Comparison of ENCODE assay signal across 17 cellular contexts in the genomic region with DNA sequence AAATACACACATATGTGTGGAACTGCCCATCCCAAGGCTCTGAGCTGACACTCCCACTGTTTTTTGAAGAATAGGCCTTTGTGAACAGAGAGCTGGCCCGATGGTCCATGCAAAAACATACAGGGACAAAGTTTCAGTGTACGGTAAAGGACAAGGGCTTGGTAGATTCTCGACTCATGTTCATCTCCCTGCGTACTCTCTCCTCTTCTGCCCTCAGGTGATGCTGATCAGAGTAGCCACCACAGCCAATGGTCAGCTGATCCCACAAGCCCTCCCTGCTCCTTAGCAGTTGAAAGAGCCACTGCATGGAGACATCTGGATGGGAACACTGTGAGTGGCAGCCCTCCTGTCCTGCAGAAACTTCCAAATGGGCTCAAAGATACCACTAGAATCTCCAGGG. TPM values are rescaled to one million over a fixed set of nuclear protein-coding genes. Genes with fewer than 3 reads are reported as not detected.
DNase-seq lines count a peak whose midpoint lies in the region; ATAC-seq and TF ChIP-seq lines count a peak whose summit lies in the region.
"Had no signal": no experiment of that assay in that cellular context is flagged by ENCODE, and none has a peak within 500 bp of the region (broad histone marks: within the 10 kb centered on the region; RNA-seq: fewer than 3 reads in every experiment).

No MANE protein-coding gene starts in this region.

- H3K27ac Mint-ChIP-seq in endodermal cell (no peak overlapping the region), osteocyte (ENCODE audit: unreplicated experiment) (no peak overlapping the region)
- H3K27ac Mint-ChIP-seq: CD4-positive, alpha-beta memory T cell had no signal

- H3K4me1 Mint-ChIP-seq in endodermal cell (no peaks in the 10 kb centered on the region), osteocyte (ENCODE audit: unreplicated experiment) (peaks cover 12% of the 10 kb centered on the region)
- H3K4me1 Mint-ChIP-seq: CD4-positive, alpha-beta memory T cell had no signal

- no peak overlapping the region for H3K4me3 ChIP-seq in endodermal cell (ENCODE audit: low read length)
- H3K4me3 ChIP-seq in vagina = no peak overlapping the region
- H3K4me3 ChIP-seq: HAP-1 had no signal

- H3K36me3 ChIP-seq in endodermal cell (ENCODE audit: control insufficient read depth, insufficient read depth, low read length) = no peaks in the 10 kb centered on the region
- no peaks in the 10 kb centered on the region for H3K36me3 ChIP-seq in vagina
- H3K36me3 ChIP-seq: BE2C, HAP-1 had no signal

- 95 to 100% methylated on average over 4 of the region's 4 CpGs for WGBS in endodermal cell (ENCODE audit: insufficient coverage in 1 of 2, insufficient read length in 1 of 2), 2 experiments

- H3K27me3 Mint-ChIP-seq in endodermal cell (ENCODE audit: insufficient read depth) = peaks cover 1% of the 10 kb centered on the region
- peaks cover 4% of the 10 kb centered on the region for H3K27me3 Mint-ChIP-seq in osteocyte (ENCODE audit: unreplicated experiment)
- H3K27me3 Mint-ChIP-seq: CD4-positive, alpha-beta memory T cell had no signal

- H3K9me3 Mint-ChIP-seq in endodermal cell (no peaks in the 10 kb centered on the region), osteocyte (ENCODE audit: unreplicated experiment) (no peaks in the 10 kb centered on the region)
- H3K9me3 Mint-ChIP-seq: CD4-positive, alpha-beta memory T cell had no signal

- DNase-seq in cardiac septum (ENCODE audit: low spot score) (peak; percentile 33), Right ventricle myocardium superior (no peak), endodermal cell (peak; percentile 23), osteocyte (ENCODE audit: extremely low spot score, unreplicated experiment) (peak; percentile 46), vagina (ENCODE audit: extremely low spot score in 2 of 2) (peak; percentile 55 to 74), SW480 (ENCODE audit: low spot score) (no peak), NCI-H1105 (lab: John Stamatoyannopoulos, UW) (no peak)
- DNase-seq: BE2C; CD4-positive, alpha-beta memory T cell; DMS153; DMS79 treated with DMSO at 0.1 percent for 48 hours; EL; GOT3 had no signal

- no peaks in the 10 kb centered on the region for H3K9me3 ChIP-seq in endodermal cell (ENCODE audit: control insufficient read depth, low read length)
- H3K9me3 ChIP-seq in vagina = no peaks in the 10 kb centered on the region
- H3K9me3 ChIP-seq: BE2C, HAP-1 had no signal

- H3K36me3 Mint-ChIP-seq in endodermal cell (ENCODE audit: low read depth) (no peaks in the 10 kb centered on the region), osteocyte (ENCODE audit: unreplicated experiment) (no peaks in the 10 kb centered on the region)
- H3K36me3 Mint-ChIP-seq: CD4-positive, alpha-beta memory T cell had no signal

- TF ChIP-seq CTCF in endodermal cell (conservative IDR thresholded peaks at IDR 0.05) (no peak), osteocyte (IDR thresholded peaks at IDR 0.05) (no peak), vagina (IDR thresholded peaks at IDR 0.05) (no peak)

- no peak overlapping the region for H3K27ac ChIP-seq in endodermal cell (ENCODE audit: low read depth, low read length)
- H3K27ac ChIP-seq in vagina = no peak overlapping the region
- H3K27ac ChIP-seq: C4-2B, HL-60 had no signal

- H3K27me3 ChIP-seq in endodermal cell (ENCODE audit: control insufficient read depth, insufficient read depth, low read length, poor library complexity, severe bottlenecking) = no peaks in the 10 kb centered on the region
- no peaks in the 10 kb centered on the region for H3K27me3 ChIP-seq in vagina
- H3K27me3 ChIP-seq: BE2C had no signal

- intact Hi-C loops in cardiac septum (cut with DNase I) = no loop called here
- intact Hi-C loops in Right ventricle myocardium superior (cut with DNase I) = no loop called here
- intact Hi-C loops in vagina (cut with DNase I) = no loop called here

- H3K4me3 Mint-ChIP-seq in endodermal cell (no peak overlapping the region), osteocyte (ENCODE audit: unreplicated experiment) (no peak overlapping the region)
- H3K4me3 Mint-ChIP-seq: CD4-positive, alpha-beta memory T cell had no signal

- H3K9ac ChIP-seq in endodermal cell (ENCODE audit: extremely low read depth, low read length, poor library complexity, severe bottlenecking) = no peak overlapping the region

- H3K4me1 ChIP-seq in endodermal cell (ENCODE audit: control insufficient read depth, insufficient read depth, low read length) (no peaks in the 10 kb centered on the region), vagina (peaks cover 4% of the 10 kb centered on the region)
- H3K4me1 ChIP-seq: BE2C, HAP-1 had no signal

- no peak for ATAC-seq in Right ventricle myocardium superior (ENCODE audit: poor library complexity)

- no peak for TF ChIP-seq POLR2A in vagina (IDR thresholded peaks at IDR 0.05)

RNA-seq across cellular contexts. Expression of a gene that starts 23.1 kb away (rescaled TPM):
- total RNA-seq in cardiac septum (163 TPM), Right ventricle myocardium superior (108 TPM), endodermal cell (under 1 TPM in 1 of 2 donors, not detected in 1; 0.15 TPM), osteocyte (not detected in 2 replicates), vagina (not detected)
- polyA plus RNA-seq in endodermal cell (2013, experiment 1 of 2) = 0.18 TPM
- polyA plus RNA-seq in endodermal cell (2013, experiment 2 of 2) = 0.08 TPM
- total RNA-seq: CD4-positive, alpha-beta memory T cell had no signal
- polyA plus RNA-seq: AG04450; CD4-positive, alpha-beta memory T cell had no signal

Comparison
In these comparisons a context has a peak if more than half of its experiments do, and no peak if none do; other contexts are left out.
1. DNase-seq: peak in cardiac septum (single experiment), endodermal cell (single experiment), osteocyte (single experiment) and vagina (2 of 2); none in Right ventricle myocardium superior (single experiment), SW480 (single experiment) and NCI-H1105 (single experiment).
2. RNA of a gene that starts 23.1 kb away (total RNA-seq): 163 TPM in cardiac septum (single experiment) and 108 TPM in Right ventricle myocardium superior (single experiment); 0.15 TPM in endodermal cell, not detected in osteocyte and not detected in vagina (single experiment); every median in the first group is over 10 times any median in the second.